ENCODE assay signal across 8 cellular contexts in the genomic region with DNA sequence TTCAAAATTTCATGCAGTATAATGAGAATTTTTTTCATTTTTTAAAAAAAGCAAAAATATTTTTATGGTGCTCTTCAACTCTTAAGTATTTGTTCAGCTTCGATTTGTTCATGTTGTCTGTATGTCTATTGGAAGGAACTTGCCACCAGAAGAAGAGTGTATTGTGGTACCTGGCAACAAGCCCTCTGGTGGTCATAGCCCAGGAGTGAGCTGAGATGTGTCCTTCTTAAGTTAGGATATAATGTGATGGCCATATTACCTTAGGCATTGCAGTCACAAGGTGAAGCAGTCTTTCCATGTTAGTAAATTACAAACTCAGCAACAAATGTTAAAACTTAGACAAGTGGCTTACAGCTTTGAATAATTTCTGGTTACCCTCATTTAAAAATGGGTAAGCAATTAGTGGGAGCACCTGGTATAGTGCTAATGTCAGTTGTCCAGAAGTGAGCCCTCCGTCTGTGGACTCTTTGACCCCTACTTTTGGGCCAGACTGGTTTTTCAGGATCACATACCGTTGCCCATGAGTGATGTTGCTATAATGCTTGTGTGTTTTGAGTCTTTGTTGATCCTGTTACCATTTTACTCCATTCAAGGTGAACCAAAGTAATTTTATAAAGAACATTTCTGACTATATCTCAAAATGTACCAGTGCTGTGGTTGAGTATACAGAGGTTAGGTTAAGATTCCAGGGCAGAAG. TPM values are rescaled to one million over a fixed set of nuclear protein-coding genes. Genes with fewer than 3 reads are reported as not detected.
DNase-seq lines count a peak whose midpoint lies in the region; ATAC-seq and TF ChIP-seq lines count a peak whose summit lies in the region.

No MANE protein-coding gene starts in this region.

- ATAC-seq in GM18873 (IDR thresholded peaks at IDR 0.05; ENCODE audit: low FRiP score, unreplicated experiment): peak; percentile 68
- ATAC-seq in GM21619 (IDR thresholded peaks at IDR 0.05; ENCODE audit: unreplicated experiment): no peak
- no peak for ATAC-seq in HG03139 (IDR thresholded peaks at IDR 0.05; ENCODE audit: unreplicated experiment)

- 55 to 63% methylated on average over 3 of the region's 3 CpGs for WGBS in esophagus squamous epithelium, 2 donors

- H3K4me3 ChIP-seq in epithelial cell of proximal tubule (ENCODE audit: low read depth, low read length) (no peak overlapping the region), esophagus squamous epithelium (no peak overlapping the region), coronary artery (no peak overlapping the region)

- TF ChIP-seq CTCF in epithelial cell of proximal tubule (conservative IDR thresholded peaks at IDR 0.05; ENCODE audit: low read depth, low read length): peak; percentile 56
- peak in 1 of 6 experiments; percentile 17 for TF ChIP-seq CTCF in esophagus squamous epithelium (IDR thresholded peaks at IDR 0.05)
- no peak for TF ChIP-seq CTCF in coronary artery (IDR thresholded peaks at IDR 0.05)

- H3K4me1 ChIP-seq in esophagus squamous epithelium: peaks cover 13 to 45% (median 28%) of the 10 kb centered on the region in 3 donors

- no peak for TF ChIP-seq EP300 in Ishikawa (IDR thresholded peaks at IDR 0.05; ENCODE audit: borderline replicate concordance)

- H3K27ac ChIP-seq in esophagus squamous epithelium (no peak overlapping the region), coronary artery (no peak overlapping the region)

- H3K36me3 ChIP-seq in esophagus squamous epithelium: no peaks in the 10 kb centered on the region

- intact Hi-C loops in esophagus squamous epithelium (cut with DNase I): no loop called here

- peak; percentile 53 for DNase-seq in DMS 273 (lab: John Stamatoyannopoulos, UW; ENCODE audit: unreplicated experiment)
- no peak for DNase-seq in epithelial cell of proximal tubule (ENCODE audit: low read depth)
- no peak for DNase-seq in esophagus squamous epithelium (lab: John Stamatoyannopoulos, UW)
- no peak for DNase-seq in coronary artery (ENCODE audit: low spot score)

- H3K9me3 ChIP-seq in esophagus squamous epithelium: no peaks in the 10 kb centered on the region

- H3K27me3 ChIP-seq in esophagus squamous epithelium: no peaks in the 10 kb centered on the region

- peak; percentile 14; the same call in 1 of the 2 replicates for TF ChIP-seq RAD21 in Ishikawa (IDR thresholded peaks at IDR 0.05; ENCODE audit: low read depth)

- TF ChIP-seq POLR2A in esophagus squamous epithelium (IDR thresholded peaks at IDR 0.05): no peak

TF ChIP-seq in Ishikawa, 13 proteins besides CTCF, POLR2A, EP300 and RAD21:
- TF ChIP-seq EGR1 (IDR thresholded peaks at IDR 0.05) (no peak), TCF12 (IDR thresholded peaks at IDR 0.05; ENCODE audit: low read depth) (no peak), FOXM1 (IDR thresholded peaks at IDR 0.05; ENCODE audit: borderline replicate concordance, low read depth) (no peak), NFIC (IDR thresholded peaks at IDR 0.05) (no peak), CEBPB (IDR thresholded peaks at IDR 0.05) (no peak), ZBTB7A (IDR thresholded peaks at IDR 0.05; ENCODE audit: low read depth) (no peak), TAF1 (IDR thresholded peaks at IDR 0.05; ENCODE audit: low read depth) (no peak), TEAD4 (IDR thresholded peaks at IDR 0.05) (no peak)
- TF ChIP-seq, protein P1, sequence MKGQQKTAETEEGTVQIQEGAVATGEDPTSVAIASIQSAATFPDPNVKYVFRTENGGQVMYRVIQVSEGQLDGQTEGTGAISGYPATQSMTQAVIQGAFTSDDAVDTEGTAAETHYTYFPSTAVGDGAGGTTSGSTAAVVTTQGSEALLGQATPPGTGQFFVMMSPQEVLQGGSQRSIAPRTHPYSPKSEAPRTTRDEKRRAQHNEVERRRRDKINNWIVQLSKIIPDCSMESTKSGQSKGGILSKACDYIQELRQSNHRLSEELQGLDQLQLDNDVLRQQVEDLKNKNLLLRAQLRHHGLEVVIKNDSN (IDR thresholded peaks at IDR 0.05): no peak
- TF ChIP-seq, protein P2, sequence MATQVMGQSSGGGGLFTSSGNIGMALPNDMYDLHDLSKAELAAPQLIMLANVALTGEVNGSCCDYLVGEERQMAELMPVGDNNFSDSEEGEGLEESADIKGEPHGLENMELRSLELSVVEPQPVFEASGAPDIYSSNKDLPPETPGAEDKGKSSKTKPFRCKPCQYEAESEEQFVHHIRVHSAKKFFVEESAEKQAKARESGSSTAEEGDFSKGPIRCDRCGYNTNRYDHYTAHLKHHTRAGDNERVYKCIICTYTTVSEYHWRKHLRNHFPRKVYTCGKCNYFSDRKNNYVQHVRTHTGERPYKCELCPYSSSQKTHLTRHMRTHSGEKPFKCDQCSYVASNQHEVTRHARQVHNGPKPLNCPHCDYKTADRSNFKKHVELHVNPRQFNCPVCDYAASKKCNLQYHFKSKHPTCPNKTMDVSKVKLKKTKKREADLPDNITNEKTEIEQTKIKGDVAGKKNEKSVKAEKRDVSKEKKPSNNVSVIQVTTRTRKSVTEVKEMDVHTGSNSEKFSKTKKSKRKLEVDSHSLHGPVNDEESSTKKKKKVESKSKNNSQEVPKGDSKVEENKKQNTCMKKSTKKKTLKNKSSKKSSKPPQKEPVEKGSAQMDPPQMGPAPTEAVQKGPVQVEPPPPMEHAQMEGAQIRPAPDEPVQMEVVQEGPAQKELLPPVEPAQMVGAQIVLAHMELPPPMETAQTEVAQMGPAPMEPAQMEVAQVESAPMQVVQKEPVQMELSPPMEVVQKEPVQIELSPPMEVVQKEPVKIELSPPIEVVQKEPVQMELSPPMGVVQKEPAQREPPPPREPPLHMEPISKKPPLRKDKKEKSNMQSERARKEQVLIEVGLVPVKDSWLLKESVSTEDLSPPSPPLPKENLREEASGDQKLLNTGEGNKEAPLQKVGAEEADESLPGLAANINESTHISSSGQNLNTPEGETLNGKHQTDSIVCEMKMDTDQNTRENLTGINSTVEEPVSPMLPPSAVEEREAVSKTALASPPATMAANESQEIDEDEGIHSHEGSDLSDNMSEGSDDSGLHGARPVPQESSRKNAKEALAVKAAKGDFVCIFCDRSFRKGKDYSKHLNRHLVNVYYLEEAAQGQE (IDR thresholded peaks at IDR 0.05; ENCODE audit: low read depth): no peak
- TF ChIP-seq, protein P3, sequence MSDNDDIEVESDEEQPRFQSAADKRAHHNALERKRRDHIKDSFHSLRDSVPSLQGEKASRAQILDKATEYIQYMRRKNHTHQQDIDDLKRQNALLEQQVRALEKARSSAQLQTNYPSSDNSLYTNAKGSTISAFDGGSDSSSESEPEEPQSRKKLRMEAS (IDR thresholded peaks at IDR 0.05): no peak
TF ChIP-seq in Ishikawa: peak in this region for 0.

RNA-seq across cellular contexts. Expression of a gene that starts 57.4 kb away (rescaled TPM):
- total RNA-seq in epithelial cell of proximal tubule: 66.5 and 69.6 TPM in 2 replicates
- total RNA-seq in esophagus squamous epithelium: 100 to 1,000 TPM in 1 of 4 donors, 10 to 100 TPM in 3; 24.6 to 152 (median 37.5) TPM
